In the genomic region with DNA sequence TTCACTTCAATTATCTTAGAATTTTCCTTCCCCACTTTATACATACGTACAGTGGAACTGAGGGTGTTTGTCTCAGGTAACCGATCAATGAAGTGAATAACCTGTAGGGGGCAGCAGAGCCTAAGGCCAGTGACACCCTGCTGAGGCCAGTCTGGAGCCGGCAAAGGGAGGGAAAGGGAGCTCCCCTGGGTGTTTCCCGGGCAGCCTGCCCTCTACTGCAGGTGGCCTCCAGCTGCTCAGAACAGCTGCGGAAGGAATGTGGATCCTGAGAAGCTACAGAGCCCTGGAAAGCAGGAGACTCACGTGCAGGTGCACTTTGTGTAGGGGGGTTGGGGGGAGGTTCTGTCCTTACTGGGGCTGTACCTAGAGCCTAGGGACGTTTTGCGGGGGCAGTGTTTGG, we compare ENCODE assay signal across 8 cellular contexts. TPM values are rescaled to one million over a fixed set of nuclear protein-coding genes. Genes with fewer than 3 reads are reported as not detected.
A peak's percentile ranks its signal among the peaks of the same experiment; 100 is the strongest.
DNase-seq lines count a peak whose midpoint lies in the region; ATAC-seq, FAIRE-seq and TF ChIP-seq lines count a peak whose summit lies in the region.

No MANE protein-coding gene starts in this region.

- FAIRE-seq in GM18507 (lab: Jason Lieb, UNC) = peak; percentile 91

- no TSS peak for BruUV-seq in OCI-LY7 (replicated peaks; lab: Mats Ljungman, UMichigan)

- H3K27me3 Mint-ChIP-seq in activated T-cell treated with anti-CD3 and anti-CD28 coated beads, Interleukin-2, amount 50 U/mL, for 24 hours = no peaks in the 10 kb centered on the region

- peak overlapping the region; percentile 34 for H3K27ac ChIP-seq in OCI-LY7 (ENCODE audit: low read depth, low read length, poor library complexity, severe bottlenecking)
- H3K27ac ChIP-seq in esophagus muscularis mucosa (replicated peaks in 1 of 4) = peak overlapping the region in 3 of 4 donors; percentile 86 to 90 (median 89)
- H3K27ac ChIP-seq in muscle layer of duodenum (ENCODE audit: low read length) = no peak overlapping the region

- WGBS in esophagus muscularis mucosa = 0% methylated on average over 3 of the region's 8 CpGs

- peak; percentile 56 for DNase-seq in GM18507 (ENCODE audit: extremely low spot score, insufficient read length, low read depth)
- DNase-seq in OCI-LY7 (ENCODE audit: low spot score) = peak; percentile 90
- DNase-seq in activated T-cell treated with anti-CD3 and anti-CD28 coated beads, Interleukin-2, amount 50 U/mL, for 24 hours = peak; percentile 76
- peak; percentile 93 for DNase-seq in esophagus muscularis mucosa (ENCODE audit: extremely low spot score)
- peak; percentile 50 to 56 for DNase-seq in stimulated activated CD8-positive, alpha-beta memory T cell treated with anti-CD3 and anti-CD28 coated beads, Interleukin-4, amount 100 ng/mL, for 4 hours (ENCODE audit: low read depth in 2 of 2, low spot score in 1 of 2)

- H3K4me1 ChIP-seq in OCI-LY7 (ENCODE audit: insufficient read depth, low read length, poor library complexity, severe bottlenecking) (peaks cover 32% of the 10 kb centered on the region), esophagus muscularis mucosa (peaks cover 19 to 28% (median 23%) of the 10 kb centered on the region in 4 donors), muscle layer of duodenum (ENCODE audit: control insufficient read depth in 1 of 2, insufficient read depth in 2 of 2, low read length in 2 of 2) (peaks cover 10 to 12% of the 10 kb centered on the region in 2 donors)

- H3K36me3 ChIP-seq in OCI-LY7 (ENCODE audit: insufficient read depth, low read length) (no peaks in the 10 kb centered on the region), esophagus muscularis mucosa (no peaks in the 10 kb centered on the region), muscle layer of duodenum (ENCODE audit: control insufficient read depth in 1 of 2, insufficient read depth in 2 of 2, low read length in 2 of 2) (no peaks in the 10 kb centered on the region)

- TF ChIP-seq EP300 in Ishikawa (IDR thresholded peaks at IDR 0.05; ENCODE audit: borderline replicate concordance) = no peak
- TF ChIP-seq EP300 in esophagus muscularis mucosa (IDR thresholded peaks at IDR 0.05) = no peak

- H3K27ac Mint-ChIP-seq in activated T-cell treated with anti-CD3 and anti-CD28 coated beads, Interleukin-2, amount 50 U/mL, for 24 hours = no peak overlapping the region

- TF ChIP-seq RAD21 in Ishikawa (IDR thresholded peaks at IDR 0.05; ENCODE audit: low read depth) = peak; percentile 86

- peaks cover 3% of the 10 kb centered on the region for H3K36me3 Mint-ChIP-seq in activated T-cell treated with anti-CD3 and anti-CD28 coated beads, Interleukin-2, amount 50 U/mL, for 24 hours (ENCODE audit: low read depth)

- peaks cover 15% of the 10 kb centered on the region for H3K4me1 Mint-ChIP-seq in activated T-cell treated with anti-CD3 and anti-CD28 coated beads, Interleukin-2, amount 50 U/mL, for 24 hours (ENCODE audit: low read depth)

- H3K4me2 ChIP-seq in OCI-LY7 (ENCODE audit: low read length) = peak overlapping the region; percentile 94

- H3K4me3 ChIP-seq in OCI-LY7 (ENCODE audit: low read depth, low read length, poor library complexity, severe bottlenecking) = peak overlapping the region; percentile 75
- peak overlapping the region in 3 of 4 donors; percentile 67 to 80 (median 79) for H3K4me3 ChIP-seq in esophagus muscularis mucosa
- H3K4me3 ChIP-seq in muscle layer of duodenum (ENCODE audit: low read depth in 1 of 2, low read length in 2 of 2) = peak overlapping the region; percentile 81 to 87

- no peaks in the 10 kb centered on the region for H4K20me1 ChIP-seq in OCI-LY7 (ENCODE audit: insufficient read depth, low read length)

- TF ChIP-seq CTCF in OCI-LY7 (conservative IDR thresholded peaks at IDR 0.05; ENCODE audit: low read length) (peak; percentile 96), esophagus muscularis mucosa (IDR thresholded peaks at IDR 0.05) (peak; percentile 80 to 91 (median 88))

- H3K9me2 ChIP-seq in OCI-LY7 (ENCODE audit: insufficient read depth, low read length) = no peaks in the 10 kb centered on the region

- POLR2A ChIA-PET in OCI-LY7 (lab: Charles Lee) = interaction anchor here (0.6 to 1.3 kb wide), 6 partner anchors 12 to 460 kb away, joined by 3 to 5 read pairs (median 4); no protein-coding TSS in a partner anchor

- H3K4me3 Mint-ChIP-seq in activated T-cell treated with anti-CD3 and anti-CD28 coated beads, Interleukin-2, amount 50 U/mL, for 24 hours = peak overlapping the region; percentile 84

- CTCF ChIA-PET in OCI-LY7 (lab: Charles Lee; ENCODE audit: unreplicated experiment) = interaction anchor here (0.6 to 1.4 kb wide), 9 partner anchors 16 to 540 kb away, joined by 3 to 8 read pairs (median 3); a partner anchor contains a TSS

- H3K79me2 ChIP-seq in OCI-LY7 (ENCODE audit: insufficient read depth, low read depth, low read length) = no peaks in the 10 kb centered on the region

- intact Hi-C loops in OCI-LY7 (cut with micrococcal nuclease; ENCODE audit: unreplicated experiment) = loop anchor here (1.0 to 5.0 kb wide), 5 partner anchors 84 to 343 kb away; a partner anchor contains a TSS
- intact Hi-C loops in esophagus muscularis mucosa (cut with DNase I) = loop anchor here (2.0 to 5.0 kb wide), 3 partner anchors 15 to 190 kb away; no protein-coding TSS in a partner anchor

- H3K9me3 ChIP-seq in OCI-LY7 (ENCODE audit: low read length) (no peaks in the 10 kb centered on the region), esophagus muscularis mucosa (no peaks in the 10 kb centered on the region), muscle layer of duodenum (ENCODE audit: control insufficient read depth in 1 of 2, low read length in 2 of 2) (no peaks in the 10 kb centered on the region)

- no peaks in the 10 kb centered on the region for H3K27me3 ChIP-seq in esophagus muscularis mucosa
- no peaks in the 10 kb centered on the region for H3K27me3 ChIP-seq in muscle layer of duodenum (ENCODE audit: low read depth, low read length)

- TF ChIP-seq POLR2A in esophagus muscularis mucosa (IDR thresholded peaks at IDR 0.05; ENCODE audit: low read depth) = no peak

- no peak for ATAC-seq in HG02981 (IDR thresholded peaks at IDR 0.05; ENCODE audit: unreplicated experiment)

- H3K9me3 Mint-ChIP-seq in activated T-cell treated with anti-CD3 and anti-CD28 coated beads, Interleukin-2, amount 50 U/mL, for 24 hours = peaks cover 3% of the 10 kb centered on the region

- peak overlapping the region; percentile 73; the same call in 1 of the 2 replicates for H2AFZ ChIP-seq in OCI-LY7 (ENCODE audit: low read length)

TF ChIP-seq in Ishikawa, 13 proteins besides CTCF, POLR2A, EP300 and RAD21 (continues in another document):
- TF ChIP-seq EGR1 (IDR thresholded peaks at IDR 0.05) = no peak
- TF ChIP-seq, protein P1, sequence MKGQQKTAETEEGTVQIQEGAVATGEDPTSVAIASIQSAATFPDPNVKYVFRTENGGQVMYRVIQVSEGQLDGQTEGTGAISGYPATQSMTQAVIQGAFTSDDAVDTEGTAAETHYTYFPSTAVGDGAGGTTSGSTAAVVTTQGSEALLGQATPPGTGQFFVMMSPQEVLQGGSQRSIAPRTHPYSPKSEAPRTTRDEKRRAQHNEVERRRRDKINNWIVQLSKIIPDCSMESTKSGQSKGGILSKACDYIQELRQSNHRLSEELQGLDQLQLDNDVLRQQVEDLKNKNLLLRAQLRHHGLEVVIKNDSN (IDR thresholded peaks at IDR 0.05) = 0 out of 2 replicates have a peak, but pooled peaks have one; percentile 14
- peak; percentile 90 for TF ChIP-seq TCF12 (IDR thresholded peaks at IDR 0.05; ENCODE audit: low read depth)
- TF ChIP-seq TAF1 (IDR thresholded peaks at IDR 0.05; ENCODE audit: low read depth) = no peak
- no peak for TF ChIP-seq ZBTB7A (IDR thresholded peaks at IDR 0.05; ENCODE audit: low read depth)
- TF ChIP-seq CREB1 (IDR thresholded peaks at IDR 0.05; ENCODE audit: low read depth) = no peak
- TF ChIP-seq, protein P2, sequence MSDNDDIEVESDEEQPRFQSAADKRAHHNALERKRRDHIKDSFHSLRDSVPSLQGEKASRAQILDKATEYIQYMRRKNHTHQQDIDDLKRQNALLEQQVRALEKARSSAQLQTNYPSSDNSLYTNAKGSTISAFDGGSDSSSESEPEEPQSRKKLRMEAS (IDR thresholded peaks at IDR 0.05) = peak; percentile 68
- TF ChIP-seq NFIC (IDR thresholded peaks at IDR 0.05) = peak; percentile 70
- TF ChIP-seq CEBPB (IDR thresholded peaks at IDR 0.05) = no peak
- peak; percentile 72 for TF ChIP-seq TEAD4 (IDR thresholded peaks at IDR 0.05)

RNA-seq across cellular contexts. Expression of a gene that starts 0.8 kb away (rescaled TPM):
- 1.2 and 2.0 TPM in 2 replicates for total RNA-seq in OCI-LY7 (2014; rRNA removed; shearing (Covaris generic))
- total RNA-seq in OCI-LY7 (2022) = 6.2 and 7.9 TPM in 2 replicates
- 1 to 10 TPM; 2.5 to 4.5 (median 3.7) TPM for total RNA-seq in esophagus muscularis mucosa

RNA-seq across cellular contexts. Expression of a gene that starts 16.6 kb away (rescaled TPM):
- 7.5 and 7.9 TPM in 2 replicates for total RNA-seq in OCI-LY7 (2014; rRNA removed; shearing (Covaris generic))
- total RNA-seq in OCI-LY7 (2022) (15.2 and 16.6 TPM in 2 replicates), esophagus muscularis mucosa (1 to 10 TPM; 5.5 to 6.9 (median 6.3) TPM)

RNA-seq across cellular contexts. Expression of a gene that starts 30.7 kb away (rescaled TPM):
- 10.8 and 14.5 TPM in 2 replicates for total RNA-seq in OCI-LY7 (2014; rRNA removed; shearing (Covaris generic))
- 8.4 and 11.1 TPM in 2 replicates for total RNA-seq in OCI-LY7 (2022)
- 1 to 10 TPM; 5.6 to 7.9 (median 6.5) TPM for total RNA-seq in esophagus muscularis mucosa

RNA-seq across cellular contexts. Expression of a gene that starts 51.0 kb away (rescaled TPM):
- total RNA-seq in OCI-LY7 (2014; rRNA removed; shearing (Covaris generic)) = 38.1 and 40.2 TPM in 2 replicates
- total RNA-seq in OCI-LY7 (2022) = 33.8 and 45.5 TPM in 2 replicates
- total RNA-seq in esophagus muscularis mucosa = 1 to 10 TPM; 6.5 to 9.1 (median 7.1) TPM

RNA-seq across cellular contexts. Expression of a gene that starts 58.7 kb away (rescaled TPM):
- total RNA-seq in OCI-LY7 (2014; rRNA removed; shearing (Covaris generic)) = 7.0 and 7.2 TPM in 2 replicates
- total RNA-seq in OCI-LY7 (2022) (5.7 and 6.8 TPM in 2 replicates), esophagus muscularis mucosa (1 to 10 TPM; 3.1 to 6.7 (median 5.0) TPM)
